1 cellular context compared by ENCODE assay signal in the genomic region with DNA sequence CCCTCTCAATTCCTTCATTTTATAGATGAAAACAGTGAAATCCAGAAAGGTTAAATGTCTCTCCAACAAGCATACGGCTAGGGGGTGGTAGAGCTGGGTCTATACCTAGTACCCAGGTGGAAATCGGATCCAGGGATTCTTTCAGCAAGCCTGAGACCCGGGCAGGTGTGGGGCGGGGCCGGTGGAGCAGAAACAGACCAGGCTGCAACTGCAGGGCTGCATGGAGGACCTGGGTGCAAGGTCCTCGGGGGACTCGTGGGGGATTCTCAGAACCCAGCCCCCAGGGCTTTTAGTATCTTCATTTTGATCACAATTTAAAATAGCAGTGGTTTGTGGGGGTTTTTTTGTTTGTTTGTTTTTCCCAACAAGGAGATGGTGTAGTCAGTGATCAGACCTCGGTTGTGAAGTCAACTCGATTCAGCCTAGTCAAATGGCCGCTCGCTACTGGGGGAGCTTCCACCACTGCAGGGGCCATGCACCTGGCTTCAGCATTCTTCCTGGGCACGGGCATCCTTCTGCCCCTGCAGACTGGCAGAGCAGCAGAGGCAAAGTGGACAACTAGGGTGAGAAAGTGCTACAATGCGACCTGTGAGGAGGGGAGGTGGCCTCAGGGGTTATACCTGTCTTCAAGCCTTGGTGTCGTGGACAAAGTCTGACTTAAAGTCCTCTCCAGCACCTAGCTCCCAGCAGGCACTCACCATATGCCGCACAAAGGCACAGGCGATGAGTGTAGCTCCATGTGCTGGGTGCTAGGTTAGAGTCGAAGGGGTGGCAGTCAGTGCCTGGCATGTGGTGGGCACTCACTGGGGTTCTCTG.
TF ChIP-seq lines count a peak whose summit lies in the region.

No MANE protein-coding gene starts in this region.

TF ChIP-seq in HepG2, 621 proteins besides CTCF, POLR2A, EP300 and RAD21 (continued from another document and continues in another):
- TF ChIP-seq, protein P1, sequence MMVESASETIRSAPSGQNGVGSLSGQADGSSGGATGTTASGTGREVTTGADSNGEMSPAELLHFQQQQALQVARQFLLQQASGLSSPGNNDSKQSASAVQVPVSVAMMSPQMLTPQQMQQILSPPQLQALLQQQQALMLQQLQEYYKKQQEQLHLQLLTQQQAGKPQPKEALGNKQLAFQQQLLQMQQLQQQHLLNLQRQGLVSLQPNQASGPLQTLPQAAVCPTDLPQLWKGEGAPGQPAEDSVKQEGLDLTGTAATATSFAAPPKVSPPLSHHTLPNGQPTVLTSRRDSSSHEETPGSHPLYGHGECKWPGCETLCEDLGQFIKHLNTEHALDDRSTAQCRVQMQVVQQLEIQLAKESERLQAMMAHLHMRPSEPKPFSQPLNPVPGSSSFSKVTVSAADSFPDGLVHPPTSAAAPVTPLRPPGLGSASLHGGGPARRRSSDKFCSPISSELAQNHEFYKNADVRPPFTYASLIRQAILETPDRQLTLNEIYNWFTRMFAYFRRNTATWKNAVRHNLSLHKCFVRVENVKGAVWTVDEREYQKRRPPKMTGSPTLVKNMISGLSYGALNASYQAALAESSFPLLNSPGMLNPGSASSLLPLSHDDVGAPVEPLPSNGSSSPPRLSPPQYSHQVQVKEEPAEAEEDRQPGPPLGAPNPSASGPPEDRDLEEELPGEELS (CRISPR knock-in tag; IDR thresholded peaks at IDR 0.05): no peak
- peak; percentile 43; the same call in 1 of the 2 replicates for TF ChIP-seq ZBTB38 (CRISPR knock-in tag; IDR thresholded peaks at IDR 0.05)
- TF ChIP-seq SRF (IDR thresholded peaks at IDR 0.05; ENCODE audit: low read depth, low read length): no peak
- no peak for TF ChIP-seq MAZ (IDR thresholded peaks at IDR 0.05; ENCODE audit: borderline replicate concordance, low read depth, low read length)
- no peak for TF ChIP-seq MAZ (CRISPR knock-in tag; IDR thresholded peaks at IDR 0.05; ENCODE audit: low read depth)
- no peak for TF ChIP-seq CCAR2 (optimal IDR thresholded peaks at IDR 0.05; ENCODE audit: low read depth, low read length)
- no peak for TF ChIP-seq TBX2 (CRISPR knock-in tag; IDR thresholded peaks at IDR 0.05; ENCODE audit: borderline replicate concordance)
- no peak for TF ChIP-seq ZFAT (CRISPR knock-in tag; conservative IDR thresholded peaks at IDR 0.05)
- no peak for TF ChIP-seq ZFP36 (IDR thresholded peaks at IDR 0.05; ENCODE audit: borderline replicate concordance, low read depth, low read length, partially characterized antibody)
- TF ChIP-seq ZFP36L2 (CRISPR knock-in tag; IDR thresholded peaks at IDR 0.05): no peak
- no peak for TF ChIP-seq KLF15 (CRISPR knock-in tag; IDR thresholded peaks at IDR 0.05; ENCODE audit: borderline replicate concordance)
- TF ChIP-seq ZNF614 (CRISPR knock-in tag; IDR thresholded peaks at IDR 0.05; ENCODE audit: borderline replicate concordance): no peak
- TF ChIP-seq KDM4B (CRISPR knock-in tag; IDR thresholded peaks at IDR 0.05): no peak
- TF ChIP-seq SSRP1 (CRISPR knock-in tag; IDR thresholded peaks at IDR 0.05): no peak
- TF ChIP-seq, protein P2, sequence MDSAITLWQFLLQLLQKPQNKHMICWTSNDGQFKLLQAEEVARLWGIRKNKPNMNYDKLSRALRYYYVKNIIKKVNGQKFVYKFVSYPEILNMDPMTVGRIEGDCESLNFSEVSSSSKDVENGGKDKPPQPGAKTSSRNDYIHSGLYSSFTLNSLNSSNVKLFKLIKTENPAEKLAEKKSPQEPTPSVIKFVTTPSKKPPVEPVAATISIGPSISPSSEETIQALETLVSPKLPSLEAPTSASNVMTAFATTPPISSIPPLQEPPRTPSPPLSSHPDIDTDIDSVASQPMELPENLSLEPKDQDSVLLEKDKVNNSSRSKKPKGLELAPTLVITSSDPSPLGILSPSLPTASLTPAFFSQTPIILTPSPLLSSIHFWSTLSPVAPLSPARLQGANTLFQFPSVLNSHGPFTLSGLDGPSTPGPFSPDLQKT (CRISPR knock-in tag; IDR thresholded peaks at IDR 0.05; ENCODE audit: borderline replicate concordance): no peak
- no peak for TF ChIP-seq CHD4 (IDR thresholded peaks at IDR 0.05; ENCODE audit: borderline replicate concordance, low read length)
- no peak for TF ChIP-seq FOXP1 (IDR thresholded peaks at IDR 0.05)
- TF ChIP-seq FOXP1 (CRISPR knock-in tag; IDR thresholded peaks at IDR 0.05): no peak
- TF ChIP-seq ZNF674 (CRISPR knock-in tag; IDR thresholded peaks at IDR 0.05; ENCODE audit: low read depth): no peak
- TF ChIP-seq ZNF33B (CRISPR knock-in tag; IDR thresholded peaks at IDR 0.05): no peak
- TF ChIP-seq GATA4 (IDR thresholded peaks at IDR 0.05; ENCODE audit: borderline replicate concordance, low read depth): no peak
- no peak for TF ChIP-seq NR2F6 (IDR thresholded peaks at IDR 0.05)
- TF ChIP-seq NR2F6 (CRISPR knock-in tag; IDR thresholded peaks at IDR 0.05): no peak
- no peak for TF ChIP-seq ZNF652 (CRISPR knock-in tag; IDR thresholded peaks at IDR 0.05; ENCODE audit: borderline replicate concordance, low read depth)
- no peak for TF ChIP-seq U2AF2 (IDR thresholded peaks at IDR 0.05; ENCODE audit: low read depth, low read length)
- TF ChIP-seq ZC3H13 (CRISPR knock-in tag; IDR thresholded peaks at IDR 0.05): no peak
- TF ChIP-seq RCOR2 (CRISPR knock-in tag; IDR thresholded peaks at IDR 0.05): no peak
- TF ChIP-seq MEF2D (CRISPR knock-in tag; IDR thresholded peaks at IDR 0.05): no peak
- no peak for TF ChIP-seq NRL (CRISPR knock-in tag; IDR thresholded peaks at IDR 0.05; ENCODE audit: borderline replicate concordance)
- TF ChIP-seq, protein P3, sequence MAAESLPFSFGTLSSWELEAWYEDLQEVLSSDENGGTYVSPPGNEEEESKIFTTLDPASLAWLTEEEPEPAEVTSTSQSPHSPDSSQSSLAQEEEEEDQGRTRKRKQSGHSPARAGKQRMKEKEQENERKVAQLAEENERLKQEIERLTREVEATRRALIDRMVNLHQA (CRISPR knock-in tag; IDR thresholded peaks at IDR 0.05): no peak
- TF ChIP-seq TCF7L2 (IDR thresholded peaks at IDR 0.05; ENCODE audit: low read depth, low read length): no peak
- TF ChIP-seq, protein P4, sequence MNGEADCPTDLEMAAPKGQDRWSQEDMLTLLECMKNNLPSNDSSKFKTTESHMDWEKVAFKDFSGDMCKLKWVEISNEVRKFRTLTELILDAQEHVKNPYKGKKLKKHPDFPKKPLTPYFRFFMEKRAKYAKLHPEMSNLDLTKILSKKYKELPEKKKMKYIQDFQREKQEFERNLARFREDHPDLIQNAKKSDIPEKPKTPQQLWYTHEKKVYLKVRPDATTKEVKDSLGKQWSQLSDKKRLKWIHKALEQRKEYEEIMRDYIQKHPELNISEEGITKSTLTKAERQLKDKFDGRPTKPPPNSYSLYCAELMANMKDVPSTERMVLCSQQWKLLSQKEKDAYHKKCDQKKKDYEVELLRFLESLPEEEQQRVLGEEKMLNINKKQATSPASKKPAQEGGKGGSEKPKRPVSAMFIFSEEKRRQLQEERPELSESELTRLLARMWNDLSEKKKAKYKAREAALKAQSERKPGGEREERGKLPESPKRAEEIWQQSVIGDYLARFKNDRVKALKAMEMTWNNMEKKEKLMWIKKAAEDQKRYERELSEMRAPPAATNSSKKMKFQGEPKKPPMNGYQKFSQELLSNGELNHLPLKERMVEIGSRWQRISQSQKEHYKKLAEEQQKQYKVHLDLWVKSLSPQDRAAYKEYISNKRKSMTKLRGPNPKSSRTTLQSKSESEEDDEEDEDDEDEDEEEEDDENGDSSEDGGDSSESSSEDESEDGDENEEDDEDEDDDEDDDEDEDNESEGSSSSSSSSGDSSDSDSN (CRISPR knock-in tag; IDR thresholded peaks at IDR 0.05): peak; percentile 18; the same call in 1 of the 2 replicates
- TF ChIP-seq ZNF883 (CRISPR knock-in tag; IDR thresholded peaks at IDR 0.05; ENCODE audit: not compliant biosample characterization): no peak
- no peak for TF ChIP-seq ZNF18 (CRISPR knock-in tag; IDR thresholded peaks at IDR 0.05; ENCODE audit: insufficient replicate concordance)
- no peak for TF ChIP-seq SRY (CRISPR knock-in tag; IDR thresholded peaks at IDR 0.05)
- no peak for TF ChIP-seq ZNF549 (CRISPR knock-in tag; IDR thresholded peaks at IDR 0.05)
- no peak for TF ChIP-seq ZNF704 (CRISPR knock-in tag; IDR thresholded peaks at IDR 0.05; ENCODE audit: borderline replicate concordance)
- TF ChIP-seq, protein P5, sequence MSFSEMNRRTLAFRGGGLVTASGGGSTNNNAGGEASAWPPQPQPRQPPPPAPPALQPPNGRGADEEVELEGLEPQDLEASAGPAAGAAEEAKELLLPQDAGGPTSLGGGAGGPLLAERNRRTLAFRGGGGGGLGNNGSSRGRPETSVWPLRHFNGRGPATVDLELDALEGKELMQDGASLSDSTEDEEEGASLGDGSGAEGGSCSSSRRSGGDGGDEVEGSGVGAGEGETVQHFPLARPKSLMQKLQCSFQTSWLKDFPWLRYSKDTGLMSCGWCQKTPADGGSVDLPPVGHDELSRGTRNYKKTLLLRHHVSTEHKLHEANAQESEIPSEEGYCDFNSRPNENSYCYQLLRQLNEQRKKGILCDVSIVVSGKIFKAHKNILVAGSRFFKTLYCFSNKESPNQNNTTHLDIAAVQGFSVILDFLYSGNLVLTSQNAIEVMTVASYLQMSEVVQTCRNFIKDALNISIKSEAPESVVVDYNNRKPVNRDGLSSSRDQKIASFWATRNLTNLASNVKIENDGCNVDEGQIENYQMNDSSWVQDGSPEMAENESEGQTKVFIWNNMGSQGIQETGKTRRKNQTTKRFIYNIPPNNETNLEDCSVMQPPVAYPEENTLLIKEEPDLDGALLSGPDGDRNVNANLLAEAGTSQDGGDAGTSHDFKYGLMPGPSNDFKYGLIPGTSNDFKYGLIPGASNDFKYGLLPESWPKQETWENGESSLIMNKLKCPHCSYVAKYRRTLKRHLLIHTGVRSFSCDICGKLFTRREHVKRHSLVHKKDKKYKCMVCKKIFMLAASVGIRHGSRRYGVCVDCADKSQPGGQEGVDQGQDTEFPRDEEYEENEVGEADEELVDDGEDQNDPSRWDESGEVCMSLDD (CRISPR knock-in tag; IDR thresholded peaks at IDR 0.05; ENCODE audit: borderline replicate concordance): no peak
- no peak for TF ChIP-seq NCOA5 (CRISPR knock-in tag; IDR thresholded peaks at IDR 0.05)
- no peak for TF ChIP-seq ZNF878 (CRISPR knock-in tag; IDR thresholded peaks at IDR 0.05)
- TF ChIP-seq RNF219 (CRISPR knock-in tag; IDR thresholded peaks at IDR 0.05): no peak
- TF ChIP-seq ZNF44 (CRISPR knock-in tag; IDR thresholded peaks at IDR 0.05): no peak
- TF ChIP-seq WIZ (CRISPR knock-in tag; IDR thresholded peaks at IDR 0.05): peak; percentile 67; the same call in 1 of the 2 replicates
- TF ChIP-seq SIX1 (CRISPR knock-in tag; IDR thresholded peaks at IDR 0.05; ENCODE audit: borderline replicate concordance): no peak
- TF ChIP-seq ZNF350 (CRISPR knock-in tag; IDR thresholded peaks at IDR 0.05; ENCODE audit: borderline replicate concordance, low read depth): no peak; the same call in 1 of the 2 replicates
- no peak; the same call in 1 of the 2 replicates for TF ChIP-seq AKAP8 (CRISPR knock-in tag; IDR thresholded peaks at IDR 0.05)
- no peak for TF ChIP-seq PRMT3 (CRISPR knock-in tag; IDR thresholded peaks at IDR 0.05; ENCODE audit: borderline replicate concordance, low read depth)
- TF ChIP-seq KLF16 (CRISPR knock-in tag; IDR thresholded peaks at IDR 0.05): no peak
- TF ChIP-seq ZNF7 (CRISPR knock-in tag; IDR thresholded peaks at IDR 0.05): no peak
- no peak for TF ChIP-seq ZNF850 (CRISPR knock-in tag; conservative IDR thresholded peaks at IDR 0.05)
- no peak for TF ChIP-seq SYNCRIP (IDR thresholded peaks at IDR 0.05; ENCODE audit: insufficient read depth, low read depth, low read length)
- no peak for TF ChIP-seq ZNF775 (CRISPR knock-in tag; IDR thresholded peaks at IDR 0.05; ENCODE audit: borderline replicate concordance)
- TF ChIP-seq YEATS2 (CRISPR knock-in tag; IDR thresholded peaks at IDR 0.05; ENCODE audit: borderline replicate concordance): no peak
- TF ChIP-seq HNF4G (IDR thresholded peaks at IDR 0.05; ENCODE audit: borderline replicate concordance, low read depth, low read length): peak; percentile 54
- peak; percentile 73; the same call in 1 of the 2 replicates for TF ChIP-seq HNF4G (CRISPR knock-in tag; IDR thresholded peaks at IDR 0.05; ENCODE audit: borderline replicate concordance, low read depth)
- TF ChIP-seq GABPB1 (CRISPR knock-in tag; IDR thresholded peaks at IDR 0.05): no peak
- TF ChIP-seq ZNF724P (CRISPR knock-in tag; IDR thresholded peaks at IDR 0.05; ENCODE audit: borderline replicate concordance): no peak
- no peak for TF ChIP-seq KLF11 (CRISPR knock-in tag; IDR thresholded peaks at IDR 0.05)
- no peak for TF ChIP-seq ZNF460 (CRISPR knock-in tag; IDR thresholded peaks at IDR 0.05; ENCODE audit: borderline replicate concordance)
- TF ChIP-seq HMGA1 (CRISPR knock-in tag; conservative IDR thresholded peaks at IDR 0.05): no peak
